Comparison of ENCODE assay signal across 8 cellular contexts in genomic region chr3:50359760-50360110, GRCh38. TPM values are rescaled to one million over a fixed set of nuclear protein-coding genes. Genes with fewer than 3 reads are reported as not detected.
DNase-seq lines count a peak whose midpoint lies in the region; ATAC-seq, FAIRE-seq and TF ChIP-seq lines count a peak whose summit lies in the region.

No MANE protein-coding gene starts in this region.

- ATAC-seq in right cardiac atrium: no peak
- no peak for ATAC-seq in HG03039 (IDR thresholded peaks at IDR 0.05; ENCODE audit: unreplicated experiment)

- H3K27me3 ChIP-seq in left ventricle myocardium inferior (ENCODE audit: low read depth) (no peaks in the 10 kb centered on the region), right cardiac atrium (ENCODE audit: control insufficient read depth, insufficient read depth) (no peaks in the 10 kb centered on the region), iPS-18a (ENCODE audit: control insufficient read depth, insufficient read depth, low read length) (peaks cover 11% of the 10 kb centered on the region)

- peaks cover 31% of the 10 kb centered on the region for H3K36me3 ChIP-seq in left ventricle myocardium inferior
- H3K36me3 ChIP-seq in SK-N-MC (ENCODE audit: insufficient read depth, low read length): no peaks in the 10 kb centered on the region
- peaks cover 8% of the 10 kb centered on the region for H3K36me3 ChIP-seq in iPS-18a (ENCODE audit: control insufficient read depth, low read depth, low read length)

- DNase-seq in left ventricle myocardium inferior (no peak), right cardiac atrium (no peak), SK-N-MC (ENCODE audit: low read depth, low spot score) (no peak), GOT3 (lab: John Stamatoyannopoulos, UW) (no peak), NCI-H2029 treated with DMSO at 0.1 percent for 48 hours (lab: John Stamatoyannopoulos, UW) (no peak), urothelium cell line (ENCODE audit: low spot score) (no peak)

- peak overlapping the region; percentile 92 for H3K27ac ChIP-seq in left ventricle myocardium inferior (replicated peaks)
- no peak overlapping the region for H3K27ac ChIP-seq in right cardiac atrium (ENCODE audit: low read length)
- H3K27ac ChIP-seq in SK-N-MC: no peak overlapping the region
- no peak overlapping the region for H3K27ac ChIP-seq in iPS-18a (ENCODE audit: low read length)

- intact Hi-C loops in left ventricle myocardium inferior (cut with micrococcal nuclease) (no loop called here), right cardiac atrium (cut with DNase I) (no loop called here)

- TF ChIP-seq CTCF in left ventricle myocardium inferior (IDR thresholded peaks at IDR 0.05; ENCODE audit: borderline replicate concordance): no peak

- FAIRE-seq in urothelium cell line (lab: Jason Lieb, UNC): no peak

- 19% methylated on average over 8 of the region's 8 CpGs for WGBS in right cardiac atrium

- H3K4me3 ChIP-seq in left ventricle myocardium inferior (peak overlapping the region; percentile 88), right cardiac atrium (ENCODE audit: low read length) (no peak overlapping the region), SK-N-MC (peak overlapping the region; percentile 48), iPS-18a (ENCODE audit: low read length) (peak overlapping the region; percentile 89)

- H3K9ac ChIP-seq in SK-N-MC (ENCODE audit: insufficient read length): no peak overlapping the region
- H3K9ac ChIP-seq in iPS-18a (ENCODE audit: low read length): no peak overlapping the region

- H3K4me1 ChIP-seq in left ventricle myocardium inferior: peaks cover 57% of the 10 kb centered on the region
- H3K4me1 ChIP-seq in right cardiac atrium (ENCODE audit: control insufficient read depth, insufficient read depth, low read length): peaks cover 24% of the 10 kb centered on the region
- H3K4me1 ChIP-seq in iPS-18a (ENCODE audit: control insufficient read depth, low read depth, low read length): peaks cover 3% of the 10 kb centered on the region

- no peaks in the 10 kb centered on the region for H3K9me3 ChIP-seq in left ventricle myocardium inferior (replicated peaks)
- H3K9me3 ChIP-seq in right cardiac atrium (ENCODE audit: control insufficient read depth, low read length): no peaks in the 10 kb centered on the region
- H3K9me3 ChIP-seq in SK-N-MC (ENCODE audit: low read depth, low read length): no peaks in the 10 kb centered on the region
- H3K9me3 ChIP-seq in iPS-18a (ENCODE audit: control insufficient read depth, low read depth, low read length): no peaks in the 10 kb centered on the region

RNA-seq across cellular contexts. Expression of gene TMEM115, which starts 0.4 kb away (rescaled TPM):
- total RNA-seq in left ventricle myocardium inferior: 23.5 TPM
- 10 to 100 TPM; 28.7 to 33.3 (median 31.7) TPM for total RNA-seq in right cardiac atrium
- polyA plus RNA-seq in right cardiac atrium: 32.5 TPM

RNA-seq across cellular contexts. Expression of gene CYB561D2, which starts 9.1 kb away (rescaled TPM):
- total RNA-seq in left ventricle myocardium inferior (7.0 TPM), right cardiac atrium (10 to 100 TPM in 2 of 4 donors, 1 to 10 TPM in 2; 8.5 to 11.1 (median 10.4) TPM)
- 10.8 TPM for polyA plus RNA-seq in right cardiac atrium

RNA-seq across cellular contexts. Expression of gene NPRL2, which starts 9.2 kb away (rescaled TPM):
- total RNA-seq in left ventricle myocardium inferior (16.4 TPM), right cardiac atrium (10 to 100 TPM; 18.4 to 24.3 (median 19.3) TPM)
- 16.7 TPM for polyA plus RNA-seq in right cardiac atrium

RNA-seq across cellular contexts. Expression of gene ZMYND10, which starts 14.2 kb away (rescaled TPM):
- total RNA-seq in left ventricle myocardium inferior (not detected), right cardiac atrium (under 1 TPM; 0.20 to 0.40 (median 0.29) TPM)
- polyA plus RNA-seq in right cardiac atrium: 0.25 TPM

RNA-seq across cellular contexts. Expression of gene RASSF1, which starts 19.1 kb away (rescaled TPM):
- total RNA-seq in left ventricle myocardium inferior (11.4 TPM), right cardiac atrium (10 to 100 TPM; 15.6 to 19.1 (median 15.8) TPM)
- 20.4 TPM for polyA plus RNA-seq in right cardiac atrium
